Comparison of ENCODE assay signal across 10 cellular contexts in the genomic region with DNA sequence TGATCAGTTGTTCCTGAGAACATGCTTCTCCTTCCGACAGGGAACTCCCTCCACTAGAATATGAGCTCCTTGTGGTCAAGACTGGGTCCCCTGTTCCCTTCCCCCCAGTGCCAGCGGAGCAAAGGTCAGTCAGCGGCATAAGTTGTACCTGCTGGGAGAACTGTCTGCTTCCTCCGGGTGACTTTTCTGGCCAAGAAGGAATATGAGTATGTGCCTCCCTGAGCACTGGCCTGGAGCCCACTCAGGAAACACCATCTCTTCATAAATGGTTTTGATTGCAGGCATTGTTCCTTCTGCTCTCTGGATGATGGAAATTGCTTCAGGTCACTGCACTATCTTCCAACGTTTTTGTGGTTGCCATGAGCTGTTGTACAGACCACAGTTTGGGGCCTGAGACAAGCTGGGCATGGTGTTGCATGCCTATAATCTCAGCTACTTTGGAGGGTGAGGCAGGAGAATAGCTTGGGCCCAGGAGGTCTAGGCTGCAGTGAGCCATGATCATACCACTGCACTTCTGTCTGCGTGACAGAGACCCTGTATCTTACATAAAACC. TPM values are rescaled to one million over a fixed set of nuclear protein-coding genes. Genes with fewer than 3 reads are reported as not detected.
A peak's percentile ranks its signal among the peaks of the same experiment; 100 is the strongest.
DNase-seq lines count a peak whose midpoint lies in the region; ATAC-seq and TF ChIP-seq lines count a peak whose summit lies in the region.
"Had no signal": no experiment of that assay in that cellular context is flagged by ENCODE, and none has a peak within 500 bp of the region (broad histone marks: within the 10 kb centered on the region; RNA-seq: fewer than 3 reads in every experiment).

No MANE protein-coding gene starts in this region.

- H3K4me3 Mint-ChIP-seq in activated naive CD4-positive, alpha-beta T cell treated with anti-CD3 and anti-CD28 coated beads, Interleukin-2, amount 10 ng/mL, durations not matched to agents 7 days and 5 days: peak overlapping the region; percentile 78
- H3K4me3 Mint-ChIP-seq in activated B cell treated with CpG ODN at 0.5 μM for 24 hours: peak overlapping the region; percentile 19

- 60 to 69% (median 63%) methylated on average over 6 of the region's 6 CpGs for WGBS in stomach, 5 donors

- H3K27me3 Mint-ChIP-seq in activated naive CD4-positive, alpha-beta T cell treated with anti-CD3 and anti-CD28 coated beads, Interleukin-2, amount 10 ng/mL, durations not matched to agents 7 days and 5 days: peaks cover 7% of the 10 kb centered on the region
- no peaks in the 10 kb centered on the region for H3K27me3 Mint-ChIP-seq in activated B cell treated with CpG ODN at 0.5 μM for 24 hours

- CTCF ChIA-PET in activated naive CD4-positive, alpha-beta T cell treated with anti-CD3 and anti-CD28 coated beads, Interleukin-2, amount 10 ng/mL, durations not matched to agents 7 days and 5 days (lab: Charles Lee): no interaction called here
- CTCF ChIA-PET in activated B cell treated with CpG ODN at 0.5 μM for 24 hours (lab: Charles Lee): no interaction called here

- peaks cover 57% of the 10 kb centered on the region for H3K4me1 Mint-ChIP-seq in activated naive CD4-positive, alpha-beta T cell treated with anti-CD3 and anti-CD28 coated beads, Interleukin-2, amount 10 ng/mL, durations not matched to agents 7 days and 5 days
- peaks cover 38% of the 10 kb centered on the region for H3K4me1 Mint-ChIP-seq in activated B cell treated with CpG ODN at 0.5 μM for 24 hours

- no peaks in the 10 kb centered on the region for H3K9me3 ChIP-seq in stomach

- peak overlapping the region; percentile 90 for H3K27ac Mint-ChIP-seq in activated naive CD4-positive, alpha-beta T cell treated with anti-CD3 and anti-CD28 coated beads, Interleukin-2, amount 10 ng/mL, durations not matched to agents 7 days and 5 days
- H3K27ac Mint-ChIP-seq in activated B cell treated with CpG ODN at 0.5 μM for 24 hours: no peak overlapping the region

- no peak for TF ChIP-seq POLR2A in stomach (IDR thresholded peaks at IDR 0.05)

- H3K36me3 ChIP-seq in stomach: peaks cover 7 to 31% (median 28%) of the 10 kb centered on the region in 4 donors

- no peak for TF ChIP-seq CTCF in activated B cell treated with CpG ODN at 0.5 μM for 24 hours (IDR thresholded peaks at IDR 0.05)
- TF ChIP-seq CTCF in fibroblast of the aortic adventitia (IDR thresholded peaks at IDR 0.05; ENCODE audit: insufficient read depth, low read length): no peak
- TF ChIP-seq CTCF in stomach (IDR thresholded peaks at IDR 0.05): no peak

- H3K27me3 ChIP-seq in stomach: no peaks in the 10 kb centered on the region

- peaks cover 32% of the 10 kb centered on the region for H3K36me3 Mint-ChIP-seq in activated naive CD4-positive, alpha-beta T cell treated with anti-CD3 and anti-CD28 coated beads, Interleukin-2, amount 10 ng/mL, durations not matched to agents 7 days and 5 days
- H3K36me3 Mint-ChIP-seq in activated B cell treated with CpG ODN at 0.5 μM for 24 hours (ENCODE audit: low read depth): peaks cover 33% of the 10 kb centered on the region

- ATAC-seq in activated B cell treated with CpG ODN at 0.5 μM for 24 hours (ENCODE audit: low read depth) (no peak), GM18909 (IDR thresholded peaks at IDR 0.05; ENCODE audit: poor library complexity, unreplicated experiment) (no peak), GM21447 (IDR thresholded peaks at IDR 0.05; ENCODE audit: unreplicated experiment) (no peak)

- no peak for DNase-seq in activated naive CD4-positive, alpha-beta T cell treated with anti-CD3 and anti-CD28 coated beads, Interleukin-2, amount 10 ng/mL, durations not matched to agents 7 days and 5 days
- DNase-seq in activated naive CD4-positive, alpha-beta T cell treated with Interleukin-2 at 50 U/mL for 16 hours: no peak
- DNase-seq in activated B cell treated with CpG ODN at 0.5 μM for 24 hours: no peak
- DNase-seq in fibroblast of the aortic adventitia (ENCODE audit: low read depth): peak; percentile 42
- no peak for DNase-seq in stomach
- no peak for DNase-seq in kidney glomerular epithelial cell (lab: John Stamatoyannopoulos, UW)
- DNase-seq: H7, NCI-H2081 had no signal

- intact Hi-C loops in activated B cell treated with CpG ODN at 0.5 μM for 24 hours (cut with micrococcal nuclease): loop anchor here (10.0 kb wide), 1 partner anchor 348 kb away; the partner anchor contains the start of gene ACTG1
- intact Hi-C loops in stomach (cut with DNase I; ENCODE audit: low total_unique reads): no loop called here

- no peak for TF ChIP-seq EP300 in stomach (IDR thresholded peaks at IDR 0.05)

- H3K27ac ChIP-seq in stomach: peak overlapping the region in 4 of 5 donors; percentile 32 to 99 (median 99)

- H3K4me1 ChIP-seq in stomach: peaks cover 66 to 87% (median 84%) of the 10 kb centered on the region in 4 donors

- POLR2A ChIA-PET in activated B cell treated with CpG ODN at 0.5 μM for 24 hours (lab: Charles Lee): interaction anchor here (0.6 kb wide), 1 partner anchor 115 kb away, joined by 3 read pairs; no protein-coding TSS in a partner anchor

- H3K9me3 Mint-ChIP-seq in activated naive CD4-positive, alpha-beta T cell treated with anti-CD3 and anti-CD28 coated beads, Interleukin-2, amount 10 ng/mL, durations not matched to agents 7 days and 5 days: no peaks in the 10 kb centered on the region
- H3K9me3 Mint-ChIP-seq in activated B cell treated with CpG ODN at 0.5 μM for 24 hours: no peaks in the 10 kb centered on the region

- no peak overlapping the region for H3K4me3 ChIP-seq in fibroblast of the aortic adventitia (ENCODE audit: low read depth, low read length)
- peak overlapping the region in 1 of 4 donors; percentile 4 for H3K4me3 ChIP-seq in stomach

RNA-seq across cellular contexts. Expression of gene P4HB, which starts 2.9 kb away (rescaled TPM):
- 202 and 225 TPM in 2 replicates for total RNA-seq in activated B cell treated with CpG ODN at 0.5 μM for 24 hours
- total RNA-seq in fibroblast of the aortic adventitia (ENCODE audit: low replicate concordance): 763 and 1,500 TPM in 2 replicates
- total RNA-seq in stomach: 1,000 to 10,000 TPM in 2 of 5 donors, 100 to 1,000 TPM in 3; 401 to 1,308 (median 815) TPM
- polyA plus RNA-seq in stomach: 100 to 1,000 TPM; 426 to 709 (median 528) TPM

RNA-seq across cellular contexts. Expression of gene ARHGDIA, which starts 7.9 kb away (rescaled TPM):
- total RNA-seq in activated B cell treated with CpG ODN at 0.5 μM for 24 hours (396 and 464 TPM in 2 replicates), fibroblast of the aortic adventitia (ENCODE audit: low replicate concordance) (95.1 and 149 TPM in 2 replicates), stomach (100 to 1,000 TPM in 3 of 5 donors, 10 to 100 TPM in 2; 57.1 to 435 (median 117) TPM)
- 100 to 1,000 TPM; 154 to 240 (median 212) TPM for polyA plus RNA-seq in stomach

RNA-seq across cellular contexts. Expression of gene ALYREF, which starts 28.2 kb away (rescaled TPM):
- total RNA-seq in activated B cell treated with CpG ODN at 0.5 μM for 24 hours (85.3 and 99.3 TPM in 2 replicates), fibroblast of the aortic adventitia (ENCODE audit: low replicate concordance) (43.6 and 77.3 TPM in 2 replicates), stomach (100 to 1,000 TPM in 2 of 5 donors, 10 to 100 TPM in 2, 1 to 10 TPM in 1; 5.8 to 224 (median 90.1) TPM)
- polyA plus RNA-seq in stomach: 10 to 100 TPM; 33.6 to 42.3 (median 36.8) TPM

RNA-seq across cellular contexts. Expression of gene ANAPC11, which starts 28.3 kb away (rescaled TPM):
- total RNA-seq in activated B cell treated with CpG ODN at 0.5 μM for 24 hours: 64.2 and 83.8 TPM in 2 replicates
- total RNA-seq in fibroblast of the aortic adventitia (ENCODE audit: low replicate concordance): 172 and 178 TPM in 2 replicates
- 100 to 1,000 TPM in 3 of 5 donors, 10 to 100 TPM in 2; 49.8 to 141 (median 108) TPM for total RNA-seq in stomach
- 100 to 1,000 TPM; 231 to 276 (median 257) TPM for polyA plus RNA-seq in stomach

RNA-seq across cellular contexts. Expression of gene PPP1R27, which starts 28.3 kb away (rescaled TPM):
- total RNA-seq in activated B cell treated with CpG ODN at 0.5 μM for 24 hours (not detected in 2 replicates), fibroblast of the aortic adventitia (ENCODE audit: low replicate concordance) (not detected in 2 replicates), stomach (not detected)
- polyA plus RNA-seq in stomach: 1 to 10 TPM in 1 of 3 donors, under 1 TPM in 1, not detected in 1; 0.58 to 2.0 TPM
- total RNA-seq: H7 had no signal
